In genomic region chr1:183871142-183871541, GRCh38 we compare ENCODE assay signal across 9 cellular contexts.
DNase-seq lines count a peak whose midpoint lies in the region; ATAC-seq and TF ChIP-seq lines count a peak whose summit lies in the region.
"Had no signal": no experiment of that assay in that cellular context is flagged by ENCODE, and none has a peak within 500 bp of the region (broad histone marks: within the 10 kb centered on the region; RNA-seq: fewer than 3 reads in every experiment).

No MANE protein-coding gene starts in this region.

- TF ChIP-seq POLR2A in thyroid gland (IDR thresholded peaks at IDR 0.05), result no peak

- H3K9me3 ChIP-seq in thyroid gland, result no peaks in the 10 kb centered on the region

- H3K4me3 ChIP-seq in thyroid gland (replicated peaks in 1 of 3), result no peak overlapping the region

- intact Hi-C loops in thyroid gland (cut with DNase I), result no loop called here

- H3K36me3 ChIP-seq in thyroid gland, result no peaks in the 10 kb centered on the region

- peaks cover 16 to 34% of the 10 kb centered on the region in 2 donors for H3K4me1 ChIP-seq in thyroid gland

- DNase-seq in NCI-H2029 (lab: John Stamatoyannopoulos, UW) (peak; percentile 5), NCI-H2029 treated with DMSO at 0.1 percent for 48 hours (lab: John Stamatoyannopoulos, UW) (no peak), brain pericyte (ENCODE audit: low read depth, low spot score) (peak; percentile 73), kidney tubule cell (ENCODE audit: low spot score) (peak; percentile 67), thyroid gland (no peak), GOT3 (lab: John Stamatoyannopoulos, UW) (no peak)
- DNase-seq: central memory CD4-positive, alpha-beta T cell had no signal

- H3K27ac ChIP-seq in thyroid gland, result peak overlapping the region; percentile 72 to 75 (median 73)

- ATAC-seq in HG03139 (IDR thresholded peaks at IDR 0.05; ENCODE audit: unreplicated experiment), result no peak
- ATAC-seq in HG03457 (IDR thresholded peaks at IDR 0.05; ENCODE audit: unreplicated experiment), result no peak

- H3K27me3 ChIP-seq in thyroid gland, result no peaks in the 10 kb centered on the region

- WGBS in thyroid gland, 2 donors, result 55 to 57% methylated on average over 3 of the region's 3 CpGs

- TF ChIP-seq CTCF in thyroid gland (IDR thresholded peaks at IDR 0.05), result no peak

Comparison
In these comparisons a context has a peak if more than half of its experiments do, and no peak if none do; other contexts are left out.
1. DNase-seq: peak in NCI-H2029 (single experiment), brain pericyte (single experiment) and kidney tubule cell (single experiment); none in NCI-H2029 treated with DMSO at 0.1 percent for 48 hours (single experiment), thyroid gland (0 of 2) and GOT3 (single experiment).